8 cellular contexts compared by ENCODE assay signal in genomic region chr15:75842722-75843617, GRCh38. TPM values are rescaled to one million over a fixed set of nuclear protein-coding genes. Genes with fewer than 3 reads are reported as not detected.
DNase-seq lines count a peak whose midpoint lies in the region; ATAC-seq and TF ChIP-seq lines count a peak whose summit lies in the region.

Gene UBE2Q2 (plus strand): TSS chr15:75843447. CDS start chr15:75843667, 220 bp downstream.

- no peaks in the 10 kb centered on the region for H3K9me3 Mint-ChIP-seq in CD4-positive, alpha-beta T cell
- H3K9me3 Mint-ChIP-seq in neural progenitor cell, result no peaks in the 10 kb centered on the region

- no peaks in the 10 kb centered on the region for H3K36me3 ChIP-seq in neural progenitor cell

- H3K79me2 ChIP-seq in neural progenitor cell (ENCODE audit: low read depth), result peaks cover 39% of the 10 kb centered on the region

- peak within 1 kb of the TSS; percentile 81 for H2AFZ ChIP-seq in neural progenitor cell (replicated peaks)

- ATAC-seq in CD4-positive, alpha-beta T cell (ENCODE audit: poor library complexity), result peak; percentile 55
- ATAC-seq in GM21360 (IDR thresholded peaks at IDR 0.05; ENCODE audit: unreplicated experiment), result peak; percentile 44

- H3K4me3 ChIP-seq in foreskin fibroblast (ENCODE audit: low read depth in 1 of 2, low read length in 2 of 2), result peak within 1 kb of the TSS; percentile 74 to 86
- peak within 1 kb of the TSS; percentile 72 for H3K4me3 ChIP-seq in neural progenitor cell

- CTCF ChIA-PET in CD4-positive, alpha-beta T cell (lab: Charles Lee), result interaction anchor here (0.6 to 1.8 kb wide), 5 partner anchors 19 to 777 kb away, joined by 3 to 4 read pairs (median 3); no protein-coding TSS in a partner anchor

- no peaks in the 10 kb centered on the region for H3K27me3 ChIP-seq in CD4-positive, alpha-beta T cell (ENCODE audit: control insufficient read depth, insufficient read depth, low read length)
- peaks cover 31% of the 10 kb centered on the region for H3K27me3 ChIP-seq in neural progenitor cell

- peak within 1 kb of the TSS; percentile 60 for H3K27ac ChIP-seq in CD4-positive, alpha-beta T cell (ENCODE audit: low read depth, low read length)
- no peak within 1 kb of the TSS for H3K27ac ChIP-seq in neural progenitor cell

- H3K9me3 ChIP-seq in CD4-positive, alpha-beta T cell (ENCODE audit: control insufficient read depth, low read length), result no peaks in the 10 kb centered on the region
- no peaks in the 10 kb centered on the region for H3K9me3 ChIP-seq in neural progenitor cell (ENCODE audit: low read depth)

- H3K27me3 Mint-ChIP-seq in CD4-positive, alpha-beta T cell, result no peaks in the 10 kb centered on the region
- H3K27me3 Mint-ChIP-seq in neural progenitor cell (ENCODE audit: insufficient read depth, low read depth), result peaks cover 14% of the 10 kb centered on the region

- peak; percentile 53 to 74 (median 63) for DNase-seq in CD4-positive, alpha-beta T cell
- DNase-seq in HuH-7.5 (ENCODE audit: low spot score), result peak; percentile 86
- DNase-seq in SHP77 treated with DMSO at 0.1 percent for 48 hours (lab: John Stamatoyannopoulos, UW), result peak; percentile 32
- peak; percentile 68 for DNase-seq in activated gamma-delta T cell (lab: John Stamatoyannopoulos, UW)
- DNase-seq in foreskin fibroblast, result peak; percentile 73 to 90
- DNase-seq in neural progenitor cell (ENCODE audit: low spot score), result peak; percentile 94
- DNase-seq in stromal cell of bone marrow (ENCODE audit: low read depth), result peak; percentile 43

- POLR2A ChIA-PET in CD4-positive, alpha-beta T cell (lab: Charles Lee), result interaction anchor here (0.7 to 3.1 kb wide), 14 partner anchors 11 to 848 kb away, joined by 3 to 26 read pairs (median 6); partner anchors contain the start of genes FBXO22, IMP3, MAN2C1 and SCAMP5

- H3K4me3 Mint-ChIP-seq in CD4-positive, alpha-beta T cell, result peak within 1 kb of the TSS; percentile 93
- peak within 1 kb of the TSS; percentile 94 for H3K4me3 Mint-ChIP-seq in neural progenitor cell

- peaks cover 37% of the 10 kb centered on the region for H3F3A ChIP-seq in neural progenitor cell (ENCODE audit: low read depth)

- H3K4me2 ChIP-seq in neural progenitor cell, result peak within 1 kb of the TSS; percentile 98

- TF ChIP-seq CTCF in CD4-positive, alpha-beta T cell (IDR thresholded peaks at IDR 0.05), result no peak
- TF ChIP-seq CTCF in foreskin fibroblast (IDR thresholded peaks at IDR 0.05; ENCODE audit: low read depth, low read length), result no peak
- no peak for TF ChIP-seq CTCF in neural progenitor cell (IDR thresholded peaks at IDR 0.05)

- intact Hi-C loops in CD4-positive, alpha-beta T cell (cut with DNase I, micrococcal nuclease), result no loop called here

- peaks cover 37% of the 10 kb centered on the region for H4K20me1 ChIP-seq in neural progenitor cell (ENCODE audit: low read depth)

- peak within 1 kb of the TSS; percentile 24 for H3K9ac ChIP-seq in neural progenitor cell

- peaks cover 15% of the 10 kb centered on the region for H3K4me1 ChIP-seq in neural progenitor cell

- peaks cover 5% of the 10 kb centered on the region for H3K36me3 Mint-ChIP-seq in CD4-positive, alpha-beta T cell (ENCODE audit: low read depth)
- H3K36me3 Mint-ChIP-seq in neural progenitor cell, result peaks cover 11% of the 10 kb centered on the region

- H3K4me1 Mint-ChIP-seq in CD4-positive, alpha-beta T cell (ENCODE audit: low read depth), result peaks cover 45% of the 10 kb centered on the region
- H3K4me1 Mint-ChIP-seq in neural progenitor cell, result peaks cover 30% of the 10 kb centered on the region

- peak within 1 kb of the TSS; percentile 91 for H3K27ac Mint-ChIP-seq in CD4-positive, alpha-beta T cell
- H3K27ac Mint-ChIP-seq in neural progenitor cell, result peak within 1 kb of the TSS; percentile 76

RNA-seq across cellular contexts. Expression of gene UBE2Q2, which starts in this region (rescaled TPM):
- 10 to 100 TPM; 29.3 to 33.5 TPM for total RNA-seq in CD4-positive, alpha-beta T cell
- total RNA-seq in neural progenitor cell (ENCODE audit: low replicate concordance), result 21.8 and 25.8 TPM in 2 replicates

Comparison
In these comparisons a context has a peak if more than half of its experiments do, and no peak if none do; other contexts are left out.
1. DNase-seq: peak in every context shown above with its lines; median percentile 94 in neural progenitor cell; 86 in HuH-7.5; 82 in foreskin fibroblast; 68 in activated gamma-delta T cell; 63 in CD4-positive, alpha-beta T cell; 43 in stromal cell of bone marrow; 32 in SHP77 treated with DMSO at 0.1 percent for 48 hours.